ENCODE assay signal across 24 cellular contexts in the genomic region with DNA sequence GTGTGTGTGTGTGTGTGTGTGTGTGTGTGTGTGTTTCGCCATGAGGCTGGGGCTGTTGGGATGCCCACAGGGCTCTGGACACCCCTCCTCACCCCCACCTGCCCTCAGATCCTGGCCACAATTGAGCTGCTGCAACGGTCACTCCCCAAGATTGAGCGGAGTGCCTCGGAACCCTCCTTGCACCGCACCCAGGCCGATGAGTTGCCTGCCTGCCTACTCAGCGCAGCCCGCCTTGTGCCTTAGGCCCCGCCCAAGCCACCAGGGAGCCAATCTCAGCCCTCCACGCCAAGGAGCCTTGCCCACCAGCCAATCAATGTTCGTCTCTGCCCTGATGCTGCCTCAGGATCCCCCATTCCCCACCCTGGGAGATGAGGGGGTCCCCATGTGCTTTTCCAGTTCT. TPM values are rescaled to one million over a fixed set of nuclear protein-coding genes. Genes with fewer than 3 reads are reported as not detected.
DNase-seq lines count a peak whose midpoint lies in the region; ATAC-seq and TF ChIP-seq lines count a peak whose summit lies in the region.
"Had no signal": no experiment of that assay in that cellular context is flagged by ENCODE, and none has a peak within 500 bp of the region (broad histone marks: within the 10 kb centered on the region; RNA-seq: fewer than 3 reads in every experiment).

No MANE protein-coding gene starts in this region.

- H3K4me2 ChIP-seq in IMR-90 (ENCODE audit: low read depth, low read length): no peak overlapping the region

- H3K27me3 Mint-ChIP-seq in central memory CD8-positive, alpha-beta T cell: no peaks in the 10 kb centered on the region
- no peaks in the 10 kb centered on the region for H3K27me3 Mint-ChIP-seq in neural crest cell (ENCODE audit: low read depth)

- H3K27ac ChIP-seq in A673 (ENCODE audit: low read depth, low read length, poor library complexity, severe bottlenecking) (no peak overlapping the region), IMR-90 (ENCODE audit: insufficient read depth, low read length) (no peak overlapping the region)
- H3K27ac ChIP-seq: C4-2B had no signal

- H3K36me3 ChIP-seq in A673 (ENCODE audit: insufficient read depth, low read length, poor library complexity, severe bottlenecking) (peaks cover 23% of the 10 kb centered on the region), IMR-90 (ENCODE audit: control insufficient read depth, insufficient read depth, low read length) (peaks cover 28% of the 10 kb centered on the region)

- no peak overlapping the region for H2BK20ac ChIP-seq in IMR-90 (ENCODE audit: low read depth, low read length)

- H4K91ac ChIP-seq in IMR-90 (ENCODE audit: insufficient read depth, low read depth, low read length): no peak overlapping the region

- no peak overlapping the region for H4K5ac ChIP-seq in IMR-90 (ENCODE audit: low read depth, low read length)

- no peak for TF ChIP-seq POLR2A in IMR-90 (IDR thresholded peaks at IDR 0.05; ENCODE audit: low read depth, low read length)

- no peak overlapping the region for H2AFZ ChIP-seq in IMR-90 (replicated peaks; ENCODE audit: low read length, poor library complexity)

- H4K20me1 ChIP-seq in IMR-90 (ENCODE audit: insufficient read depth, low read length): no peaks in the 10 kb centered on the region; the same call in 1 of the 2 replicates

- BruUV-seq in A673 (replicated peaks; lab: Mats Ljungman, UMichigan) (TSS peak; percentile 36), IMR-90 (replicated peaks; lab: Mats Ljungman, UMichigan) (TSS peak; percentile 56)

- H3K27me3 ChIP-seq in A673 (replicated peaks; ENCODE audit: insufficient read depth, low read depth, low read length, poor library complexity) (no peaks in the 10 kb centered on the region), IMR-90 (ENCODE audit: control insufficient read depth, insufficient read depth, low read length) (no peaks in the 10 kb centered on the region)

- no peak overlapping the region for H2BK5ac ChIP-seq in IMR-90 (ENCODE audit: low read depth, low read length, poor library complexity, severe bottlenecking)

- TF ChIP-seq RAD21 in IMR-90 (IDR thresholded peaks at IDR 0.05; ENCODE audit: low read length): no peak

- no peak overlapping the region for H3K4me3 ChIP-seq in A673 (ENCODE audit: low read depth, low read length, poor library complexity, severe bottlenecking)
- H3K4me3 ChIP-seq in IMR-90 (ENCODE audit: insufficient read depth, low read depth, low read length): no peak overlapping the region

- WGBS in IMR-90 (ENCODE audit: extremely low coverage in 2 of 2, insufficient read length in 1 of 2), 2 experiments: 88% methylated on average over 4 of the region's 11 CpGs; no CpG with 5 or more reads in 1 of the 2 experiments

- H3K9me1 ChIP-seq in IMR-90 (ENCODE audit: insufficient read depth, low read length): no peaks in the 10 kb centered on the region; the same call in 1 of the 2 replicates

- no peak overlapping the region for H3K9ac ChIP-seq in IMR-90 (ENCODE audit: low read depth, low read length)

- no peak overlapping the region for H4K8ac ChIP-seq in IMR-90 (ENCODE audit: low read depth in 2 of 2, low read length in 2 of 2)

- peaks cover 0 to 3% of the 10 kb centered on the region in 2 experiments; a peak in 1 of 4 replicates for H3K79me1 ChIP-seq in IMR-90 (ENCODE audit: low read depth in 1 of 2, low read length in 2 of 2)

- H2BK15ac ChIP-seq in IMR-90 (ENCODE audit: low read depth, low read length): no peak overlapping the region

- TF ChIP-seq CTCF in A673 (conservative IDR thresholded peaks at IDR 0.05; ENCODE audit: low read depth, low read length) (no peak), IMR-90 (conservative IDR thresholded peaks at IDR 0.05; ENCODE audit: low read depth, low read length) (no peak), neural crest cell (conservative IDR thresholded peaks at IDR 0.05) (no peak)

- no peaks in the 10 kb centered on the region for H3K9me3 Mint-ChIP-seq in central memory CD8-positive, alpha-beta T cell
- H3K9me3 Mint-ChIP-seq in neural crest cell: no peaks in the 10 kb centered on the region
- H3K9me3 Mint-ChIP-seq: CD8-positive, alpha-beta memory T cell; HFFc6 had no signal

- ATAC-seq in IMR-90 (ENCODE audit: low read depth) (no peak), GM18511 (IDR thresholded peaks at IDR 0.05; ENCODE audit: unreplicated experiment) (no peak)
- ATAC-seq in central memory CD8-positive, alpha-beta T cell (replicated peaks; ENCODE audit: extremely low read depth, poor library complexity, severe bottlenecking): no peak
- ATAC-seq: Right ventricle myocardium inferior had no signal

- CTCF ChIA-PET in A673 (lab: Charles Lee): no interaction called here
- CTCF ChIA-PET in IMR-90 (lab: Yijun Ruan, JAX): no interaction called here

- H2AK9ac ChIP-seq in IMR-90 (replicated peaks; ENCODE audit: low read depth, low read length, poor library complexity): no peak overlapping the region

- no peak for DNase-seq in A673 (ENCODE audit: low spot score)
- no peak for DNase-seq in IMR-90
- no peak for DNase-seq in central memory CD8-positive, alpha-beta T cell (ENCODE audit: low spot score in 2 of 2)
- DNase-seq in neural crest cell (ENCODE audit: low read depth, low spot score): no peak
- DNase-seq in NCI-H446 (lab: John Stamatoyannopoulos, UW): no peak
- DNase-seq in activated CD4-positive, alpha-beta T cell treated with anti-CD3 and anti-CD28 coated beads for 1 hour: no peak
- DNase-seq in NOMO-1 treated with dmso at 0.1 percent for 144 hours (lab: John Stamatoyannopoulos, UW; ENCODE audit: unreplicated experiment): no peak
- DNase-seq: 8988T; AML-193; CD8-positive, alpha-beta memory T cell; DMS53; GDM1; H9; HFFc6; KBM-7; NCI-H1092 treated with DMSO at 0.1 percent for 48 hours; NCI-H1436 treated with DMSO at 0.1 percent for 48 hours; NCI-H1930; NCI-H524; NCI-H774; NK-92 treated with Interleukin-12 subunit alpha and Interleukin-12 subunit beta, amount 100 ng/mL, for 24 hours had no signal

- peak overlapping the region; percentile 84 for H3K27ac Mint-ChIP-seq in central memory CD8-positive, alpha-beta T cell (ENCODE audit: low read depth)
- H3K27ac Mint-ChIP-seq in neural crest cell (ENCODE audit: unreplicated experiment): no peak overlapping the region
- H3K27ac Mint-ChIP-seq: HFFc6 had no signal

- intact Hi-C loops in A673 (cut with micrococcal nuclease; ENCODE audit: unreplicated experiment): no loop called here
- intact Hi-C loops in IMR-90 (cut with micrococcal nuclease): no loop called here

- peaks cover 42% of the 10 kb centered on the region for H3K36me3 Mint-ChIP-seq in central memory CD8-positive, alpha-beta T cell (ENCODE audit: insufficient read depth)
- H3K36me3 Mint-ChIP-seq in neural crest cell (ENCODE audit: low read depth): peaks cover 33% of the 10 kb centered on the region

- H3K18ac ChIP-seq in IMR-90 (ENCODE audit: low read depth, low read length): no peak overlapping the region

- H3K56ac ChIP-seq in IMR-90 (ENCODE audit: extremely low read depth, insufficient read depth, low read length): no peak overlapping the region

- no peak overlapping the region for H2BK120ac ChIP-seq in IMR-90 (ENCODE audit: low read depth, low read length)

- no peak overlapping the region for H2AK5ac ChIP-seq in IMR-90 (ENCODE audit: low read depth, low read length)

- H3K4ac ChIP-seq in IMR-90 (ENCODE audit: low read depth, low read length): no peak overlapping the region

- POLR2A ChIA-PET in A673 (lab: Charles Lee; ENCODE audit: low non-redundant PET): no interaction called here
- POLR2A ChIA-PET in IMR-90 (lab: Charles Lee; ENCODE audit: unreplicated experiment): no interaction called here

- dilution Hi-C loops in IMR-90 (cut with HindIII; ENCODE audit: low sequenced_read_pairs, unreplicated experiment): no loop called here

- peaks cover 33% of the 10 kb centered on the region for H3K4me1 Mint-ChIP-seq in central memory CD8-positive, alpha-beta T cell
- H3K4me1 Mint-ChIP-seq in neural crest cell: peaks cover 7% of the 10 kb centered on the region

- H3K23ac ChIP-seq in IMR-90 (ENCODE audit: low read depth, low read length): no peak overlapping the region

- in situ Hi-C loops in IMR-90 (cut with MboI; ENCODE audit: low sequenced_read_pairs): no loop called here

- H3K4me3 Mint-ChIP-seq in central memory CD8-positive, alpha-beta T cell: no peak overlapping the region
- peak overlapping the region; percentile 4 for H3K4me3 Mint-ChIP-seq in neural crest cell
- H3K4me3 Mint-ChIP-seq: CD8-positive, alpha-beta memory T cell; H9; HFFc6 had no signal

- no peaks in the 10 kb centered on the region for H3K9me3 ChIP-seq in A673 (ENCODE audit: low read depth, low read length, poor library complexity, severe bottlenecking)
- H3K9me3 ChIP-seq in IMR-90 (ENCODE audit: control insufficient read depth, insufficient read depth, low read length): no peaks in the 10 kb centered on the region; the same call in 1 of the 2 replicates

- no peak overlapping the region for H3K14ac ChIP-seq in IMR-90 (replicated peaks; ENCODE audit: low read depth, low read length)

- H3K4me1 ChIP-seq in A673 (ENCODE audit: insufficient read depth, low read length, poor library complexity, severe bottlenecking) (no peaks in the 10 kb centered on the region), IMR-90 (ENCODE audit: control insufficient read depth, insufficient read depth, low read length) (peaks cover 13% of the 10 kb centered on the region)

TF ChIP-seq in IMR-90, 13 proteins besides CTCF, POLR2A, EP300 and RAD21 (continues in another document):
- no peak for TF ChIP-seq RCOR1 (IDR thresholded peaks at IDR 0.05; ENCODE audit: insufficient replicate concordance, low read length)

RNA-seq across cellular contexts. Expression of a gene that starts 10.2 kb away (rescaled TPM):
- total RNA-seq in A673 (2021) (60.0 and 60.9 TPM in 2 replicates), IMR-90 (2012; rRNA removed) (9.1 and 10.8 TPM in 2 replicates), neural crest cell (55.7 and 56.3 TPM in 2 replicates)
- 52.2 and 54.2 TPM in 2 replicates for polyA plus RNA-seq in IMR-90 (2012; rRNA removed)
- 49.7 and 53.0 TPM in 2 replicates for polyA plus RNA-seq in IMR-90 (2012; cell fraction: cytosol; rRNA removed)
- 107 and 180 TPM in 2 replicates for polyA plus RNA-seq in IMR-90 (2012; cell fraction: nucleus; rRNA removed; ENCODE audit: low replicate concordance)

RNA-seq across cellular contexts. Expression of a gene that starts 11.0 kb away (rescaled TPM):
- total RNA-seq in A673 (2021) (386 and 471 TPM in 2 replicates), IMR-90 (2012; rRNA removed) (407 and 512 TPM in 2 replicates), neural crest cell (63.8 and 69.4 TPM in 2 replicates)
- polyA plus RNA-seq in IMR-90 (2012; rRNA removed): 3,078 and 3,290 TPM in 2 replicates
- 2,220 and 2,243 TPM in 2 replicates for polyA plus RNA-seq in IMR-90 (2012; cell fraction: cytosol; rRNA removed)
- 514 and 755 TPM in 2 replicates for polyA plus RNA-seq in IMR-90 (2012; cell fraction: nucleus; rRNA removed; ENCODE audit: low replicate concordance)

RNA-seq across cellular contexts. Expression of a gene that starts 48.4 kb away (rescaled TPM):
- total RNA-seq in A673 (2021) (8.1 and 9.2 TPM in 2 replicates), IMR-90 (2012; rRNA removed) (under 0.01 TPM in 2 replicates), neural crest cell (4.5 and 4.9 TPM in 2 replicates)
- polyA plus RNA-seq in IMR-90 (2012; rRNA removed): 0.56 and 0.63 TPM in 2 replicates
- 0.39 and 0.44 TPM in 2 replicates for polyA plus RNA-seq in IMR-90 (2012; cell fraction: cytosol; rRNA removed)
- polyA plus RNA-seq in IMR-90 (2012; cell fraction: nucleus; rRNA removed; ENCODE audit: low replicate concordance): 0.33 and 0.71 TPM in 2 replicates

RNA-seq across cellular contexts. Expression of a gene that starts 58.5 kb away (rescaled TPM):
- total RNA-seq in A673 (2021): 1.9 and 2.3 TPM in 2 replicates
- total RNA-seq in IMR-90 (2012; rRNA removed): under 0.01 TPM in 2 replicates
- 0.14 and 0.16 TPM in 2 replicates for polyA plus RNA-seq in IMR-90 (2012; rRNA removed)
- polyA plus RNA-seq in IMR-90 (2012; cell fraction: cytosol; rRNA removed): 0.08 TPM in 1 of 2 replicates, not detected in the other
- 1.4 and 1.8 TPM in 2 replicates for polyA plus RNA-seq in IMR-90 (2012; cell fraction: nucleus; rRNA removed; ENCODE audit: low replicate concordance)
- total RNA-seq in neural crest cell: 1.6 and 1.7 TPM in 2 replicates
